8 cellular contexts compared by ENCODE assay signal in genomic region chr5:6378128-6379023, GRCh38. TPM values are rescaled to one million over a fixed set of nuclear protein-coding genes. Genes with fewer than 3 reads are reported as not detected.
DNase-seq lines count a peak whose midpoint lies in the region; ATAC-seq lines count a peak whose summit lies in the region.

A gene with protein sequence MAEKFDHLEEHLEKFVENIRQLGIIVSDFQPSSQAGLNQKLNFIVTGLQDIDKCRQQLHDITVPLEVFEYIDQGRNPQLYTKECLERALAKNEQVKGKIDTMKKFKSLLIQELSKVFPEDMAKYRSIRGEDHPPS (minus strand): TSS chr5:6378547. CDS start chr5:6378483, 64 bp downstream.

- ATAC-seq in GM21381 (IDR thresholded peaks at IDR 0.05; ENCODE audit: unreplicated experiment) = peak; percentile 98
- ATAC-seq in activated CD8-positive, alpha-beta memory T cell treated with anti-CD3 and anti-CD28 coated beads, Interleukin-2, amount 10 ng/mL, durations not matched to agents 7 days and 5 days = peak; percentile 97

- H3K36me3 Mint-ChIP-seq in activated CD8-positive, alpha-beta memory T cell treated with anti-CD3 and anti-CD28 coated beads, Interleukin-2, amount 10 ng/mL, durations not matched to agents 7 days and 5 days = peaks cover 45% of the 10 kb centered on the region

- WGBS in mesodermal cell (ENCODE audit: insufficient coverage in 2 of 2), 2 experiments = 3 to 5% methylated on average over 39 to 58 of the region's 62 CpGs

- peak within 1 kb of the TSS; percentile 93 for H3K9ac ChIP-seq in NT2/D1 (ENCODE audit: insufficient read length, low read depth)

- H3K27ac Mint-ChIP-seq in activated CD8-positive, alpha-beta memory T cell treated with anti-CD3 and anti-CD28 coated beads, Interleukin-2, amount 10 ng/mL, durations not matched to agents 7 days and 5 days = peak within 1 kb of the TSS; percentile 93

- H3K27me3 ChIP-seq in NT2/D1 (ENCODE audit: insufficient read depth, insufficient read length) = no peaks in the 10 kb centered on the region

- CTCF ChIA-PET in activated CD8-positive, alpha-beta memory T cell treated with anti-CD3 and anti-CD28 coated beads, Interleukin-2, amount 10 ng/mL, durations not matched to agents 7 days and 5 days (lab: Charles Lee) = interaction anchor here (1.0 to 1.1 kb wide), 3 partner anchors 14 to 254 kb away, joined by 3 to 4 read pairs (median 3); partner anchors contain the start of gene NSUN2

- H3K36me3 ChIP-seq in NT2/D1 (ENCODE audit: insufficient read depth, insufficient read length, low read length) (peaks cover 39% of the 10 kb centered on the region), mesodermal cell (ENCODE audit: control insufficient read depth, insufficient read depth, low read length) (peaks cover 33% of the 10 kb centered on the region)

- peak within 1 kb of the TSS; percentile 68 for H3K27ac ChIP-seq in mesodermal cell (ENCODE audit: low read depth, low read length, severe bottlenecking)

- peaks cover 48% of the 10 kb centered on the region for H3K4me1 Mint-ChIP-seq in activated CD8-positive, alpha-beta memory T cell treated with anti-CD3 and anti-CD28 coated beads, Interleukin-2, amount 10 ng/mL, durations not matched to agents 7 days and 5 days

- H3K4me3 ChIP-seq in NT2/D1 (ENCODE audit: insufficient read length, low read depth) (peak within 1 kb of the TSS; percentile 95), mesodermal cell (ENCODE audit: extremely low read depth, insufficient read depth, low read length, poor library complexity, severe bottlenecking) (peak within 1 kb of the TSS; percentile 94)

- peak; percentile 88 for DNase-seq in COR-L47 (lab: John Stamatoyannopoulos, UW)
- peak in 75 of 76 experiments; percentile 24 to 97 (median 91) for DNase-seq in HUDEP-2 (lab: John Stamatoyannopoulos, UW; ENCODE audit: unreplicated experiment in 76 of 76)
- DNase-seq in NT2/D1 (ENCODE audit: low read depth, low spot score) = peak; percentile 77
- peak; percentile 98 for DNase-seq in activated CD8-positive, alpha-beta memory T cell treated with anti-CD3 and anti-CD28 coated beads, Interleukin-2, amount 10 ng/mL, durations not matched to agents 7 days and 5 days
- peak; percentile 86 to 90 for DNase-seq in stimulated activated CD8-positive, alpha-beta memory T cell treated with anti-CD3 and anti-CD28 coated beads, Interleukin-15, amount 100 ng/mL, for 4 hours (ENCODE audit: low read depth in 2 of 2)

- no peaks in the 10 kb centered on the region for H3K9me3 ChIP-seq in NT2/D1 (ENCODE audit: insufficient read depth, low read length)
- H3K9me3 ChIP-seq in mesodermal cell (ENCODE audit: control insufficient read depth, low read length) = no peaks in the 10 kb centered on the region

- no peaks in the 10 kb centered on the region for H3K9me3 Mint-ChIP-seq in activated CD8-positive, alpha-beta memory T cell treated with anti-CD3 and anti-CD28 coated beads, Interleukin-2, amount 10 ng/mL, durations not matched to agents 7 days and 5 days (ENCODE audit: low read depth)

- peaks cover 4% of the 10 kb centered on the region for H3K4me1 ChIP-seq in NT2/D1 (ENCODE audit: insufficient read depth, insufficient read length)
- H3K4me1 ChIP-seq in mesodermal cell (ENCODE audit: control insufficient read depth, insufficient read depth, low read length, poor library complexity, severe bottlenecking) = peaks cover 8% of the 10 kb centered on the region

- in situ Hi-C loops in endometrial microvascular endothelial cells (cut with HindIII; ENCODE audit: inconsistent ontology term, low pct_unique_long_range_greater_than_20kb, low sequenced_read_pairs) = no loop called here

- H3K27me3 Mint-ChIP-seq in activated CD8-positive, alpha-beta memory T cell treated with anti-CD3 and anti-CD28 coated beads, Interleukin-2, amount 10 ng/mL, durations not matched to agents 7 days and 5 days = peaks cover 11% of the 10 kb centered on the region

- peak within 1 kb of the TSS; percentile 94 for H3K4me3 Mint-ChIP-seq in activated CD8-positive, alpha-beta memory T cell treated with anti-CD3 and anti-CD28 coated beads, Interleukin-2, amount 10 ng/mL, durations not matched to agents 7 days and 5 days

RNA-seq across cellular contexts. Expression of the gene that starts here (rescaled TPM):
- 10 to 100 TPM; 41.2 to 48.4 TPM for total RNA-seq in activated CD8-positive, alpha-beta memory T cell treated with anti-CD3 and anti-CD28 coated beads, Interleukin-2, amount 10 ng/mL, durations not matched to agents 7 days and 5 days
- total RNA-seq in endometrial microvascular endothelial cells (ENCODE audit: inconsistent ontology term) = 32.9 TPM
- 32.1 TPM for polyA plus RNA-seq in mesodermal cell (2013, experiment 1 of 2)
- polyA plus RNA-seq in mesodermal cell (2013, experiment 2 of 2) = 27.9 TPM

Comparison
In these comparisons a context has a peak if more than half of its experiments do, and no peak if none do; other contexts are left out.
1. Peak in every context shown above with its lines: DNase-seq, ATAC-seq, H3K4me3 ChIP-seq and H3K27ac ChIP-seq.